Comparison of ENCODE assay signal across 10 cellular contexts in the genomic region with DNA sequence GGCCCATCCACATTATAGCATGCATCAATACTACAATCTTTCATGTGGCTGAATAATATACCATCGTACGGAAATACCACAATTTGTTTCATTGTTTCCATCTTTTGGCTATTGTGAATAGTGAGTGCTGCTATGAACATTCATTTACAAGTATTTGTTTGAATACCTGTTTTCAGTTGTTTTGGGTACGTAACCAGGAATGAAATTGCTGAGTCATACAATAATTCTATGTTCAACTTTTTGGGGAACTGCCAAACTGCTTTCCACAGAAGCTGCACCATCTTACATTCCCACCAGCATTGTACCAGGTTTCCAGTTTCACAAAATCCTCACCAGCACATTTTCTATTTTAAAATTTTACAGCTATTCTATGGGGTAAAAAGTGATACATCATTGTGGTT. TPM values are rescaled to one million over a fixed set of nuclear protein-coding genes. Genes with fewer than 3 reads are reported as not detected.
DNase-seq lines count a peak whose midpoint lies in the region; ATAC-seq, FAIRE-seq and TF ChIP-seq lines count a peak whose summit lies in the region.
"Had no signal": no experiment of that assay in that cellular context is flagged by ENCODE, and none has a peak within 500 bp of the region (broad histone marks: within the 10 kb centered on the region; RNA-seq: fewer than 3 reads in every experiment).

No MANE protein-coding gene starts in this region.

- CTCF ChIA-PET in activated CD8-positive, alpha-beta T cell treated with anti-CD3 and anti-CD28 coated beads, Interleukin-2, amount 10 ng/mL, durations not matched to agents 7 days and 5 days (lab: Charles Lee) = interaction anchor here (1.0 kb wide), 1 partner anchor 39 kb away, joined by 3 read pairs; a partner anchor contains a TSS

- peak overlapping the region; percentile 34 for H3K27ac Mint-ChIP-seq in activated CD8-positive, alpha-beta T cell treated with anti-CD3 and anti-CD28 coated beads, Interleukin-2, amount 10 ng/mL, durations not matched to agents 7 days and 5 days

- no peak for ATAC-seq in activated CD8-positive, alpha-beta T cell treated with anti-CD3 and anti-CD28 coated beads, Interleukin-2, amount 10 ng/mL, durations not matched to agents 7 days and 5 days
- ATAC-seq in GM21737 (IDR thresholded peaks at IDR 0.05; ENCODE audit: unreplicated experiment) = no peak
- ATAC-seq in HG02973 (IDR thresholded peaks at IDR 0.05; ENCODE audit: unreplicated experiment) = no peak

- no peak overlapping the region for H3K4me3 Mint-ChIP-seq in activated CD8-positive, alpha-beta T cell treated with anti-CD3 and anti-CD28 coated beads, Interleukin-2, amount 10 ng/mL, durations not matched to agents 7 days and 5 days
- H3K4me3 Mint-ChIP-seq: neural crest cell had no signal

- H3K36me3 Mint-ChIP-seq in activated CD8-positive, alpha-beta T cell treated with anti-CD3 and anti-CD28 coated beads, Interleukin-2, amount 10 ng/mL, durations not matched to agents 7 days and 5 days (ENCODE audit: low read depth) = peaks cover 28% of the 10 kb centered on the region

- no peaks in the 10 kb centered on the region for H3K9me3 Mint-ChIP-seq in activated CD8-positive, alpha-beta T cell treated with anti-CD3 and anti-CD28 coated beads, Interleukin-2, amount 10 ng/mL, durations not matched to agents 7 days and 5 days (ENCODE audit: insufficient read depth)

- no peak overlapping the region for H3K4me3 ChIP-seq in foreskin fibroblast (ENCODE audit: low read depth in 1 of 2, low read length in 2 of 2)

- no peaks in the 10 kb centered on the region for H3K27me3 Mint-ChIP-seq in activated CD8-positive, alpha-beta T cell treated with anti-CD3 and anti-CD28 coated beads, Interleukin-2, amount 10 ng/mL, durations not matched to agents 7 days and 5 days (ENCODE audit: low read depth)

- no peak for TF ChIP-seq POLR2A in H54 (IDR thresholded peaks at IDR 0.05; ENCODE audit: low read depth, low read length)

- no peak for TF ChIP-seq CTCF in foreskin fibroblast (IDR thresholded peaks at IDR 0.05; ENCODE audit: low read depth, low read length)

- peak; percentile 8 for DNase-seq in COR-L47 (lab: John Stamatoyannopoulos, UW)
- no peak for DNase-seq in H54 (ENCODE audit: insufficient read length, low spot score)
- DNase-seq in activated CD8-positive, alpha-beta T cell treated with anti-CD3 and anti-CD28 coated beads, Interleukin-2, amount 10 ng/mL, durations not matched to agents 7 days and 5 days = no peak
- DNase-seq in foreskin fibroblast = peak; percentile 18 to 70
- DNase-seq in NCI-H2107 treated with DMSO at 0.1 percent for 48 hours (lab: John Stamatoyannopoulos, UW; ENCODE audit: unreplicated experiment) = no peak
- DNase-seq in C1 segment of cervical spinal cord (lab: John Stamatoyannopoulos, UW) = no peak
- DNase-seq: cerebellar nuclear complex had no signal

- POLR2A ChIA-PET in activated CD8-positive, alpha-beta T cell treated with anti-CD3 and anti-CD28 coated beads, Interleukin-2, amount 10 ng/mL, durations not matched to agents 7 days and 5 days (lab: Charles Lee) = interaction anchor here (0.6 to 1.5 kb wide), 2 partner anchors 14 to 37 kb away, joined by 3 to 4 read pairs; a partner anchor contains a TSS

- FAIRE-seq in H54 (lab: Jason Lieb, UNC) = peak; percentile 6

- H3K4me1 Mint-ChIP-seq in activated CD8-positive, alpha-beta T cell treated with anti-CD3 and anti-CD28 coated beads, Interleukin-2, amount 10 ng/mL, durations not matched to agents 7 days and 5 days (ENCODE audit: low read depth) = peaks cover 6% of the 10 kb centered on the region
- H3K4me1 Mint-ChIP-seq: neural crest cell had no signal

RNA-seq across cellular contexts. Expression of a gene that starts 28.5 kb away (rescaled TPM):
- 10 to 100 TPM; 15.1 to 16.6 TPM for total RNA-seq in activated CD8-positive, alpha-beta T cell treated with anti-CD3 and anti-CD28 coated beads, Interleukin-2, amount 10 ng/mL, durations not matched to agents 7 days and 5 days

RNA-seq across cellular contexts. Expression of a gene that starts 38.0 kb away (rescaled TPM):
- total RNA-seq in activated CD8-positive, alpha-beta T cell treated with anti-CD3 and anti-CD28 coated beads, Interleukin-2, amount 10 ng/mL, durations not matched to agents 7 days and 5 days = 100 to 1,000 TPM; 388 to 409 TPM

Comparison
In these comparisons a context has a peak if more than half of its experiments do, and no peak if none do; other contexts are left out.
1. DNase-seq: peak in COR-L47 (single experiment) and foreskin fibroblast (2 of 2); none in H54 (single experiment), activated CD8-positive, alpha-beta T cell treated with anti-CD3 and anti-CD28 coated beads, Interleukin-2, amount 10 ng/mL, durations not matched to agents 7 days and 5 days (single experiment), NCI-H2107 treated with DMSO at 0.1 percent for 48 hours (single experiment) and C1 segment of cervical spinal cord (0 of 14).